In the genomic region with DNA sequence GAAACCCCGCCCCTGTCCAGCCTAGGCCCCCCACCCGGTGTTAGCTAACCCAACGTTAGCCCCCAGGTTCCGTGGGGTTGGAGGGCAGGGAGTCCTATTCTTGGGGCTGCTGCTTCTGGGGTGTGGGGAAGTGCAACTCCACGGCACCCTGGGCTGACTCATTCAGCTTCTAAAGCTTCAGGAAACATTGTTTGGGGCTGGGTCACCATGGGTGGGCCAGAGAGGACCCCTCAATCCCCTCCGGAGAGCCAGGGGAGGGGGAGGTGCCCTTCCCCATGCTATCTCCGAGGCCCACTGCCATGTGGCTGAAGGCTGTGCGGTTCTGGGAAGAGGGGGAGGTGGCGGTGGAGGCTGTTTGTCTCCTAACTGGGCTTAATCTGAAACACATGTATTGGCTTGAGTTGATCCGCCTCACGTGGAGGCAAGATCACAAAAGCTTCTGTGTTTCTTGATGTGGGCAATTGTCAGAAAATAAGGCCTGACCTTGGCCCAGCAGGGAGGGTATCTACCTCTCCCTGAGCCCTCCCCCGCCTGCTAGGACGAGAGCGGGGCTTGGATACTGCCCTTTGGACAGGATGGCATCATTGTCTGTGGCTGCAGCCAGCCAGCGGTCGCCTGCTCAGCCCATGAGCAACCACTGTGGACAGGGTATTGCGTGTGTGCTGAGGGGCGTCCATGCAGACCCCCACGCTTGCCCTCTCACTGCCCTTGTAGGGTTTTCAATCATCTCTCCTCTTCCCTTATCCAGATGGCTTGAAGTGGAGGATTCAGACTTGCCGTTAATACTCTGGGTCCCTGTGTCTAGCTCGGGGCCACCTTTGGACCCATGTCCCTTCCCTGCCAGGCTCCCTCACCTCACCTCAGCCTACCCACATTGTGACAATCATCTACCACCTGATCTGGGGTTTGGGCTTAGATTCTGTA, we compare ENCODE assay signal across 1 cellular context.
A peak's percentile ranks its signal among the peaks of the same experiment; 100 is the strongest.
TF ChIP-seq lines count a peak whose summit lies in the region.

No MANE protein-coding gene starts in this region.

TF ChIP-seq in HepG2, 621 proteins besides CTCF, POLR2A, EP300 and RAD21 (continues in another document):
- TF ChIP-seq RCOR2 (CRISPR knock-in tag; IDR thresholded peaks at IDR 0.05) (peak; percentile 67), KDM3A (CRISPR knock-in tag; IDR thresholded peaks at IDR 0.05; ENCODE audit: low read depth) (peak; percentile 80; the same call in 1 of the 2 replicates), MXI1 (IDR thresholded peaks at IDR 0.05; ENCODE audit: borderline replicate concordance, low read depth, low read length) (peak; percentile 94), ZNF670 (CRISPR knock-in tag; IDR thresholded peaks at IDR 0.05; ENCODE audit: borderline replicate concordance) (peak; percentile 20; the same call in 1 of the 2 replicates), KAT2B (IDR thresholded peaks at IDR 0.05; ENCODE audit: borderline replicate concordance, low read depth, low read length) (no peak), ZBTB7B (CRISPR knock-in tag; IDR thresholded peaks at IDR 0.05) (peak; percentile 80), ZKSCAN8 (CRISPR knock-in tag; IDR thresholded peaks at IDR 0.05; ENCODE audit: borderline replicate concordance) (0 out of 2 replicates have a peak, but pooled peaks have one; percentile 82), KLF12 (CRISPR knock-in tag; IDR thresholded peaks at IDR 0.05; ENCODE audit: borderline replicate concordance) (no peak), IKZF1 (IDR thresholded peaks at IDR 0.05) (no peak), KLF16 (CRISPR knock-in tag; IDR thresholded peaks at IDR 0.05) (peak in 1 of 2 experiments; percentile 80; a peak in 2 of 4 replicates), FOXK2 (IDR thresholded peaks at IDR 0.05) (peak; percentile 81), ZNF883 (CRISPR knock-in tag; IDR thresholded peaks at IDR 0.05; ENCODE audit: not compliant biosample characterization) (no peak), SRSF9 (IDR thresholded peaks at IDR 0.05; ENCODE audit: borderline replicate concordance, insufficient read depth, low read depth, low read length, poor library complexity, severe bottlenecking) (no peak), ZNF335 (CRISPR knock-in tag; IDR thresholded peaks at IDR 0.05) (no peak; the same call in 1 of the 2 replicates), NR2C2 (CRISPR knock-in tag; IDR thresholded peaks at IDR 0.05; ENCODE audit: borderline replicate concordance) (peak; percentile 65; the same call in 1 of the 2 replicates), SKI (IDR thresholded peaks at IDR 0.05; ENCODE audit: partially characterized antibody) (peak; percentile 95), TEAD3 (CRISPR knock-in tag; optimal IDR thresholded peaks at IDR 0.05; ENCODE audit: borderline replicate concordance) (peak; percentile 86), ZNF574 (CRISPR knock-in tag; IDR thresholded peaks at IDR 0.05) (peak; percentile 66), ZNF607 (CRISPR knock-in tag; IDR thresholded peaks at IDR 0.05; ENCODE audit: borderline replicate concordance) (no peak), ZNF143 (CRISPR knock-in tag; IDR thresholded peaks at IDR 0.05) (peak; percentile 54; the same call in 1 of the 2 replicates), ZNF350 (CRISPR knock-in tag; IDR thresholded peaks at IDR 0.05; ENCODE audit: borderline replicate concordance, low read depth) (peak; percentile 69; the same call in 1 of the 2 replicates), HES4 (CRISPR knock-in tag; IDR thresholded peaks at IDR 0.05; ENCODE audit: borderline replicate concordance) (no peak), ZNF407 (CRISPR knock-in tag; IDR thresholded peaks at IDR 0.05; ENCODE audit: not compliant biosample characterization) (no peak), ZNF367 (CRISPR knock-in tag; IDR thresholded peaks at IDR 0.05; ENCODE audit: borderline replicate concordance) (no peak), ZBTB2 (CRISPR knock-in tag; IDR thresholded peaks at IDR 0.05; ENCODE audit: low read depth) (no peak), SIX1 (CRISPR knock-in tag; IDR thresholded peaks at IDR 0.05; ENCODE audit: borderline replicate concordance) (0 out of 2 replicates have a peak, but pooled peaks have one; percentile 34)
- TF ChIP-seq, protein P1, sequence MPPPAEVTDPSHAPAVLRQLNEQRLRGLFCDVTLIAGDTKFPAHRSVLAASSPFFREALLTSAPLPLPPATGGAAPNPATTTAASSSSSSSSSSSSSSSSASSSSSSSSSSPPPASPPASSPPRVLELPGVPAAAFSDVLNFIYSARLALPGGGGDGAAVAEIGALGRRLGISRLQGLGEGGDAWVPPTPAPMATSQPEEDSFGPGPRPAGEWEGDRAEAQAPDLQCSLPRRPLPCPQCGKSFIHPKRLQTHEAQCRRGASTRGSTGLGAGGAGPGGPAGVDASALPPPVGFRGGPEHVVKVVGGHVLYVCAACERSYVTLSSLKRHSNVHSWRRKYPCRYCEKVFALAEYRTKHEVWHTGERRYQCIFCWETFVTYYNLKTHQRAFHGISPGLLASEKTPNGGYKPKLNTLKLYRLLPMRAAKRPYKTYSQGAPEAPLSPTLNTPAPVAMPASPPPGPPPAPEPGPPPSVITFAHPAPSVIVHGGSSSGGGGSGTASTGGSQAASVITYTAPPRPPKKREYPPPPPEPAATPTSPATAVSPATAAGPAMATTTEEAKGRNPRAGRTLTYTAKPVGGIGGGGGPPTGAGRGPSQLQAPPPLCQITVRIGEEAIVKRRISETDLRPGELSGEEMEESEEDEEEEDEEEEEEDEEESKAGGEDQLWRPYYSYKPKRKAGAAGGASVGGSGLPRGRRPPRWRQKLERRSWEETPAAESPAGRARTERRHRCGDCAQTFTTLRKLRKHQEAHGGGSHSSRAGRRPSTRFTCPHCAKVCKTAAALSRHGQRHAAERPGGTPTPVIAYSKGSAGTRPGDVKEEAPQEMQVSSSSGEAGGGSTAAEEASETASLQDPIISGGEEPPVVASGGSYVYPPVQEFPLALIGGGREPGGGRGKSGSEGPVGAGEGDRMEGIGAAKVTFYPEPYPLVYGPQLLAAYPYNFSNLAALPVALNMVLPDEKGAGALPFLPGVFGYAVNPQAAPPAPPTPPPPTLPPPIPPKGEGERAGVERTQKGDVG (CRISPR knock-in tag; IDR thresholded peaks at IDR 0.05; ENCODE audit: borderline replicate concordance), result 0 out of 2 replicates have a peak, but pooled peaks have one; percentile 17
- TF ChIP-seq, protein P2, sequence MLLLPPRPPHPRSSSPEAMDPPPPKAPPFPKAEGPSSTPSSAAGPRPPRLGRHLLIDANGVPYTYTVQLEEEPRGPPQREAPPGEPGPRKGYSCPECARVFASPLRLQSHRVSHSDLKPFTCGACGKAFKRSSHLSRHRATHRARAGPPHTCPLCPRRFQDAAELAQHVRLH (CRISPR knock-in tag; IDR thresholded peaks at IDR 0.05; ENCODE audit: borderline replicate concordance, low read depth), result no peak; the same call in 1 of the 2 replicates
- TF ChIP-seq, protein P3, sequence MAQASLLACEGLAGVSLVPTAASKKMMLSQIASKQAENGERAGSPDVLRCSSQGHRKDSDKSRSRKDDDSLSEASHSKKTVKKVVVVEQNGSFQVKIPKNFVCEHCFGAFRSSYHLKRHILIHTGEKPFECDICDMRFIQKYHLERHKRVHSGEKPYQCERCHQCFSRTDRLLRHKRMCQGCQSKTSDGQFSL (CRISPR knock-in tag; IDR thresholded peaks at IDR 0.05), result no peak
- TF ChIP-seq, protein P4, sequence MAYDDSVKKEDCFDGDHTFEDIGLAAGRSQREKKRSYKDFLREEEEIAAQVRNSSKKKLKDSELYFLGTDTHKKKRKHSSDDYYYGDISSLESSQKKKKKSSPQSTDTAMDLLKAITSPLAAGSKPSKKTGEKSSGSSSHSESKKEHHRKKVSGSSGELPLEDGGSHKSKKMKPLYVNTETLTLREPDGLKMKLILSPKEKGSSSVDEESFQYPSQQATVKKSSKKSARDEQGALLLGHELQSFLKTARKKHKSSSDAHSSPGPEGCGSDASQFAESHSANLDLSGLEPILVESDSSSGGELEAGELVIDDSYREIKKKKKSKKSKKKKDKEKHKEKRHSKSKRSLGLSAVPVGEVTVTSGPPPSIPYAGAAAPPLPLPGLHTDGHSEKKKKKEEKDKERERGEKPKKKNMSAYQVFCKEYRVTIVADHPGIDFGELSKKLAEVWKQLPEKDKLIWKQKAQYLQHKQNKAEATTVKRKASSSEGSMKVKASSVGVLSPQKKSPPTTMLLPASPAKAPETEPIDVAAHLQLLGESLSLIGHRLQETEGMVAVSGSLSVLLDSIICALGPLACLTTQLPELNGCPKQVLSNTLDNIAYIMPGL (CRISPR knock-in tag; IDR thresholded peaks at IDR 0.05; ENCODE audit: borderline replicate concordance in 1 of 2, low read depth in 1 of 2), result peak; percentile 5 to 62; a peak in 2 of 4 replicates
- TF ChIP-seq, protein P5, sequence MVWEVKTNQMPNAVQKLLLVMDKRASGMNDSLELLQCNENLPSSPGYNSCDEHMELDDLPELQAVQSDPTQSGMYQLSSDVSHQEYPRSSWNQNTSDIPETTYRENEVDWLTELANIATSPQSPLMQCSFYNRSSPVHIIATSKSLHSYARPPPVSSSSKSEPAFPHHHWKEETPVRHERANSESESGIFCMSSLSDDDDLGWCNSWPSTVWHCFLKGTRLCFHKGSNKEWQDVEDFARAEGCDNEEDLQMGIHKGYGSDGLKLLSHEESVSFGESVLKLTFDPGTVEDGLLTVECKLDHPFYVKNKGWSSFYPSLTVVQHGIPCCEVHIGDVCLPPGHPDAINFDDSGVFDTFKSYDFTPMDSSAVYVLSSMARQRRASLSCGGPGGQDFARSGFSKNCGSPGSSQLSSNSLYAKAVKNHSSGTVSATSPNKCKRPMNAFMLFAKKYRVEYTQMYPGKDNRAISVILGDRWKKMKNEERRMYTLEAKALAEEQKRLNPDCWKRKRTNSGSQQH (CRISPR knock-in tag; IDR thresholded peaks at IDR 0.05; ENCODE audit: low read depth), result no peak; the same call in 1 of the 2 replicates
